ENCODE assay signal across 1 cellular context in the genomic region with DNA sequence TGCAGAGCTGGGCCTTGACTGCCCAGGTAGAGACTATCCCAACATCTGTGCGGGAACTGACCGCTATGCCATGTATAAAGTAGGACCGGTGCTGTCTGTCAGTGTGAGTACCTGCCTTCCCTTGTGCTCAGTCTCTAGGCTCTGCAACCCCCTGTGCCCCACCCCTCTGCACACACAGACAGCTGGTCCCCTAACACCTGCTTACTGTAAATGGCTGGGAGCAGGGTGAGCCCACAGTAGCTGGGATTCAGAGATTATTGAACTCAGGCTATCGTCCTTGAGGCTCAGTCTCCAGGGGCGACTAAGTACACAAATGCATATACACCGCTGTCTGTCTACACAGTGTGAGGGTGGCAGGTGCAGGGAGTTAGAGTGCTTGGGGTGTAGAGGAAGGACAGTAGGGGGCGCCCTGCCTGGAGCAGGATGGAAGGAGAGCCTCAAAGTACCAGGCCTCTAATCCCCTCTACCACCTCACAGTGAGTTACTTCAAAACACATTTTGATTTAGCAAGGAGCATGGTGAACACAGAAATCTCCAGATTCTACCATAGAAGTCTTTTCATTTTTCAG.
TF ChIP-seq lines count a peak whose summit lies in the region.

No MANE protein-coding gene starts in this region.

TF ChIP-seq in endothelial cell of umbilical vein, 7 proteins besides CTCF, POLR2A, EP300 and RAD21 (continued from another document):
- no peak for TF ChIP-seq POLR2AphosphoS5 (IDR thresholded peaks at IDR 0.05; ENCODE audit: insufficient read depth, low read depth, low read length)
- TF ChIP-seq GATA2 (IDR thresholded peaks at IDR 0.05; ENCODE audit: insufficient read depth, insufficient read length, low read depth, low read length), result no peak
- TF ChIP-seq JUN (IDR thresholded peaks at IDR 0.05; ENCODE audit: borderline replicate concordance, insufficient read depth, insufficient read length, low read depth), result no peak
- TF ChIP-seq FOS (IDR thresholded peaks at IDR 0.05; ENCODE audit: borderline replicate concordance, insufficient read depth, low read length), result no peak
- TF ChIP-seq, protein P1, sequence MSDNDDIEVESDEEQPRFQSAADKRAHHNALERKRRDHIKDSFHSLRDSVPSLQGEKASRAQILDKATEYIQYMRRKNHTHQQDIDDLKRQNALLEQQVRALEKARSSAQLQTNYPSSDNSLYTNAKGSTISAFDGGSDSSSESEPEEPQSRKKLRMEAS (IDR thresholded peaks at IDR 0.05; ENCODE audit: insufficient read depth, insufficient read length), result no peak
